18 cellular contexts compared by ENCODE assay signal in genomic region chr11:87589082-87589481, GRCh38.
"Had no signal": no experiment of that assay in that cellular context is flagged by ENCODE, and none has a peak within 500 bp of the region (broad histone marks: within the 10 kb centered on the region; RNA-seq: fewer than 3 reads in every experiment).

No MANE protein-coding gene starts in this region.

- H3K9ac ChIP-seq: SK-N-SH had no signal

- ATAC-seq: Panc1 had no signal

- H3K36me3 ChIP-seq: MG63 had no signal

- H3K9me3 ChIP-seq: MG63, SK-N-SH had no signal

- DNase-seq: Karpas-422, KBM-7, MG63, NCI-H1092, NCI-H1105 treated with DMSO at 0.1 percent for 48 hours, NCI-H1417 treated with DMSO at 0.1 percent for 48 hours, NCI-H146, NCI-H1694 treated with DMSO at 0.1 percent for 48 hours, NCI-H1930, NCI-H2081, NCI-H2107, NCI-H2227 treated with DMSO at 0.1 percent for 48 hours, NCI-H526, SHP77, SK-N-SH, SW 1271 had no signal

- H3K4me2 ChIP-seq: SK-N-SH had no signal

- H3K27ac ChIP-seq: RWPE1 had no signal

- H3K9me2 ChIP-seq: SK-N-SH had no signal

- H3K27me3 ChIP-seq: MG63 had no signal

- H3K4me3 ChIP-seq: MG63 had no signal
